In genomic region chr10:52308251-52309031, GRCh38 we compare ENCODE assay signal across 1 cellular context.
A peak's percentile ranks its signal among the peaks of the same experiment; 100 is the strongest.
TF ChIP-seq lines count a peak whose summit lies in the region.

No MANE protein-coding gene starts in this region.

TF ChIP-seq in H1, 55 proteins besides CTCF, POLR2A, EP300 and RAD21 (continued from another document):
- TF ChIP-seq, protein P1, sequence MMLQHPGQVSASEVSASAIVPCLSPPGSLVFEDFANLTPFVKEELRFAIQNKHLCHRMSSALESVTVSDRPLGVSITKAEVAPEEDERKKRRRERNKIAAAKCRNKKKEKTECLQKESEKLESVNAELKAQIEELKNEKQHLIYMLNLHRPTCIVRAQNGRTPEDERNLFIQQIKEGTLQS (IDR thresholded peaks at IDR 0.05; ENCODE audit: insufficient read depth, low read depth, low read length), result no peak
- peak; percentile 80 for TF ChIP-seq KDM4A (IDR thresholded peaks at IDR 0.05; ENCODE audit: low read depth, low read length, severe bottlenecking)
- TF ChIP-seq SIX5 (IDR thresholded peaks at IDR 0.05; ENCODE audit: low read depth, low read length), result no peak
- TF ChIP-seq TAF1 (IDR thresholded peaks at IDR 0.05; ENCODE audit: low read depth, low read length), result peak; percentile 40; the same call in 1 of the 2 replicates
- TF ChIP-seq, protein P2, sequence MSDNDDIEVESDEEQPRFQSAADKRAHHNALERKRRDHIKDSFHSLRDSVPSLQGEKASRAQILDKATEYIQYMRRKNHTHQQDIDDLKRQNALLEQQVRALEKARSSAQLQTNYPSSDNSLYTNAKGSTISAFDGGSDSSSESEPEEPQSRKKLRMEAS (IDR thresholded peaks at IDR 0.05), result peak; percentile 44; the same call in 1 of the 2 replicates
- 0 out of 2 replicates have a peak, but pooled peaks have one; percentile 26 for TF ChIP-seq RBBP5 (IDR thresholded peaks at IDR 0.05; ENCODE audit: borderline replicate concordance, low read depth, low read length)
- TF ChIP-seq SIN3A (conservative IDR thresholded peaks at IDR 0.05 in 1 of 2, IDR thresholded peaks at IDR 0.05 in 1 of 2; ENCODE audit: low read depth in 1 of 2, low read length in 2 of 2), result peak in 1 of 2 experiments; percentile 24; a peak in 1 of 4 replicates
- TF ChIP-seq, protein P3, sequence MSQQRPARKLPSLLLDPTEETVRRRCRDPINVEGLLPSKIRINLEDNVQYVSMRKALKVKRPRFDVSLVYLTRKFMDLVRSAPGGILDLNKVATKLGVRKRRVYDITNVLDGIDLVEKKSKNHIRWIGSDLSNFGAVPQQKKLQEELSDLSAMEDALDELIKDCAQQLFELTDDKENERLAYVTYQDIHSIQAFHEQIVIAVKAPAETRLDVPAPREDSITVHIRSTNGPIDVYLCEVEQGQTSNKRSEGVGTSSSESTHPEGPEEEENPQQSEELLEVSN (IDR thresholded peaks at IDR 0.05), result 0 out of 2 replicates have a peak, but pooled peaks have one; percentile 14
- peak; percentile 51 for TF ChIP-seq EZH2 (IDR thresholded peaks at IDR 0.05; ENCODE audit: low read depth, low read length, severe bottlenecking)
- TF ChIP-seq ASH2L (IDR thresholded peaks at IDR 0.05; ENCODE audit: low read length), result peak; percentile 31
- TF ChIP-seq GABPA (IDR thresholded peaks at IDR 0.05; ENCODE audit: borderline replicate concordance, insufficient read depth, low read length), result no peak
- TF ChIP-seq MAFK (IDR thresholded peaks at IDR 0.05; ENCODE audit: low read depth, low read length), result no peak
- no peak for TF ChIP-seq USF2 (IDR thresholded peaks at IDR 0.05; ENCODE audit: low read length)
- TF ChIP-seq CHD2 (IDR thresholded peaks at IDR 0.05; ENCODE audit: low read length), result no peak
